17 cellular contexts compared by ENCODE assay signal in the genomic region with DNA sequence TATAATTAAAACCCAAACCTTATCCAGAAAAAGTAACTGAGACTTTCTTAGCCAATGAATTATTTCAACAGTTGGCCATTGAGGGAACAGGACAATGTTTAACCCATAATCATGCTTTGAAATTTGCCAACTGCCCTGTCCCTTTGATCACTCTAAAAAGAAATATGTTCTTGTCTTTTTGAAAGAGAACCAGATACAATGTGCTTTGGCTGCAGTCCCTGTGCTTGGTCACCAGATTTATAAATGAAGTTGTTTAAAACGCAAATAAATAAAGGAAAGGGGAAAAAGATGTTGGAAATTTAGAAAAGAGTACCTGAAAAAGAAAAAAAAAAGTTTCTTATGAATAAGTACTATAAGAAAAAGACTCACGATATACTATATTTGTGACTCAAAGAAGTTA.
DNase-seq lines count a peak whose midpoint lies in the region; ATAC-seq and TF ChIP-seq lines count a peak whose summit lies in the region.
"Had no signal": no experiment of that assay in that cellular context is flagged by ENCODE, and none has a peak within 500 bp of the region (broad histone marks: within the 10 kb centered on the region; RNA-seq: fewer than 3 reads in every experiment).

No MANE protein-coding gene starts in this region.

- H3K27me3 Mint-ChIP-seq in natural killer cell treated with Interleukin-12 subunit alpha and Interleukin-12 subunit beta and Interleukin-15 and Interleukin-18, amount 100 ng/mL, for 72 hours: no peaks in the 10 kb centered on the region
- H3K27me3 Mint-ChIP-seq: CD4-positive, alpha-beta memory T cell had no signal

- TF ChIP-seq POLR2A in adrenal gland (IDR thresholded peaks at IDR 0.05): no peak

- H3K4me3 ChIP-seq in adrenal gland: no peak overlapping the region
- H3K4me3 ChIP-seq in fibroblast of the aortic adventitia (ENCODE audit: low read depth, low read length): no peak overlapping the region
- no peak overlapping the region for H3K4me3 ChIP-seq in tibial artery
- H3K4me3 ChIP-seq: A549 had no signal

- H3K4me3 Mint-ChIP-seq in natural killer cell treated with Interleukin-12 subunit alpha and Interleukin-12 subunit beta and Interleukin-15 and Interleukin-18, amount 100 ng/mL, for 72 hours: no peak overlapping the region
- H3K4me3 Mint-ChIP-seq: CD4-positive, alpha-beta memory T cell; H9 had no signal

- no peak for ATAC-seq in natural killer cell treated with Interleukin-12 subunit alpha and Interleukin-12 subunit beta and Interleukin-15 and Interleukin-18, amount 100 ng/mL, for 72 hours
- ATAC-seq: A549 had no signal

- 39 to 55% (median 48%) methylated on average over 2 of the region's 2 CpGs for WGBS in adrenal gland, 4 donors

- no peak overlapping the region for H3K27ac Mint-ChIP-seq in natural killer cell treated with Interleukin-12 subunit alpha and Interleukin-12 subunit beta and Interleukin-15 and Interleukin-18, amount 100 ng/mL, for 72 hours
- H3K27ac Mint-ChIP-seq: CD4-positive, alpha-beta memory T cell; H9 had no signal

- H3K4me1 ChIP-seq in adrenal gland (replicated peaks in 1 of 2): peaks cover 9 to 11% of the 10 kb centered on the region in 2 donors
- no peaks in the 10 kb centered on the region for H3K4me1 ChIP-seq in tibial artery
- H3K4me1 ChIP-seq: A549, BE2C had no signal

- peaks cover 4% of the 10 kb centered on the region for H3K36me3 Mint-ChIP-seq in natural killer cell treated with Interleukin-12 subunit alpha and Interleukin-12 subunit beta and Interleukin-15 and Interleukin-18, amount 100 ng/mL, for 72 hours
- H3K36me3 Mint-ChIP-seq: CD4-positive, alpha-beta memory T cell had no signal

- DNase-seq in adrenal gland: peak in 5 of 7 donors; percentile 20 to 62 (median 36)
- DNase-seq in fibroblast of the aortic adventitia (ENCODE audit: low read depth): peak; percentile 27
- DNase-seq in midbrain (lab: John Stamatoyannopoulos, UW): peak; percentile 5
- DNase-seq in superior temporal gyrus (ENCODE audit: extremely low spot score): peak; percentile 50
- DNase-seq in inferior parietal cortex (ENCODE audit: extremely low spot score): no peak
- no peak for DNase-seq in DMS 273 treated with DMSO at 0.1 percent for 48 hours (lab: John Stamatoyannopoulos, UW)
- DNase-seq in tibial artery: no peak
- no peak for DNase-seq in natural killer cell treated with Interleukin-12 subunit alpha and Interleukin-12 subunit beta and Interleukin-15 and Interleukin-18, amount 100 ng/mL, for 72 hours (ENCODE audit: low spot score)
- DNase-seq: BE2C; CD4-positive, alpha-beta memory T cell; DMS153; DMS79 treated with DMSO at 0.1 percent for 48 hours; EL; GOT3; H9 had no signal

- intact Hi-C loops in adrenal gland (cut with DNase I) (no loop called here), tibial artery (cut with DNase I; ENCODE audit: low total_unique reads) (no loop called here)

- H3K36me3 ChIP-seq in adrenal gland (replicated peaks in 1 of 2) (no peaks in the 10 kb centered on the region), tibial artery (no peaks in the 10 kb centered on the region)
- H3K36me3 ChIP-seq: BE2C had no signal

- peaks cover 19% of the 10 kb centered on the region for H3K9me3 Mint-ChIP-seq in natural killer cell treated with Interleukin-12 subunit alpha and Interleukin-12 subunit beta and Interleukin-15 and Interleukin-18, amount 100 ng/mL, for 72 hours
- H3K9me3 Mint-ChIP-seq: H9 had no signal

- H3K4me1 Mint-ChIP-seq in natural killer cell treated with Interleukin-12 subunit alpha and Interleukin-12 subunit beta and Interleukin-15 and Interleukin-18, amount 100 ng/mL, for 72 hours (ENCODE audit: low read depth in 2 of 2): no peaks in the 10 kb centered on the region
- H3K4me1 Mint-ChIP-seq: CD4-positive, alpha-beta memory T cell had no signal

- H3K27me3 ChIP-seq in adrenal gland (no peaks in the 10 kb centered on the region), tibial artery (no peaks in the 10 kb centered on the region)
- H3K27me3 ChIP-seq: BE2C had no signal

- H3K27ac ChIP-seq in adrenal gland: peak overlapping the region in 3 of 5 donors; percentile 13 to 50 (median 13)
- no peak overlapping the region for H3K27ac ChIP-seq in tibial artery
- H3K27ac ChIP-seq: A549, C4-2B had no signal

- TF ChIP-seq CTCF in adrenal gland (IDR thresholded peaks at IDR 0.05) (no peak), fibroblast of the aortic adventitia (IDR thresholded peaks at IDR 0.05; ENCODE audit: insufficient read depth, low read length) (no peak), tibial artery (IDR thresholded peaks at IDR 0.05) (no peak)

- H3K9me3 ChIP-seq in adrenal gland (replicated peaks in 1 of 3) (no peaks in the 10 kb centered on the region), tibial artery (no peaks in the 10 kb centered on the region)
- H3K9me3 ChIP-seq: A549, BE2C had no signal

Comparison
In these comparisons a context has a peak if more than half of its experiments do, and no peak if none do; other contexts are left out.
1. DNase-seq: peak in adrenal gland (5 of 7), fibroblast of the aortic adventitia (single experiment), midbrain (single experiment) and superior temporal gyrus (single experiment); none in inferior parietal cortex (single experiment), DMS 273 treated with DMSO at 0.1 percent for 48 hours (single experiment), tibial artery (0 of 2) and natural killer cell treated with Interleukin-12 subunit alpha and Interleukin-12 subunit beta and Interleukin-15 and Interleukin-18, amount 100 ng/mL, for 72 hours (single experiment).
2. H3K27ac ChIP-seq: peak in adrenal gland (3 of 5); none in tibial artery (0 of 2).